10 cellular contexts compared by ENCODE assay signal in genomic region chr21:33261635-33262034, GRCh38. TPM values are rescaled to one million over a fixed set of nuclear protein-coding genes. Genes with fewer than 3 reads are reported as not detected.
DNase-seq lines count a peak whose midpoint lies in the region; ATAC-seq and TF ChIP-seq lines count a peak whose summit lies in the region.
"Had no signal": no experiment of that assay in that cellular context is flagged by ENCODE, and none has a peak within 500 bp of the region (broad histone marks: within the 10 kb centered on the region; RNA-seq: fewer than 3 reads in every experiment).

No MANE protein-coding gene starts in this region.

- no peak overlapping the region for H3K4me3 ChIP-seq in DND-41 (ENCODE audit: low read depth in 1 of 2, low read length in 2 of 2)
- no peak overlapping the region for H3K4me3 ChIP-seq in MM.1S (ENCODE audit: low read length)
- no peak overlapping the region for H3K4me3 ChIP-seq in naive thymus-derived CD4-positive, alpha-beta T cell (ENCODE audit: low read length)
- no peak overlapping the region for H3K4me3 ChIP-seq in sigmoid colon
- H3K4me3 ChIP-seq: pancreas had no signal

- H3K4me1 ChIP-seq in DND-41 (ENCODE audit: insufficient read depth, low read length) (peaks cover 43% of the 10 kb centered on the region), MM.1S (ENCODE audit: low read length) (peaks cover 13% of the 10 kb centered on the region), sigmoid colon (peaks cover 0 to 10% (median 3%) of the 10 kb centered on the region in 4 donors)
- H3K4me1 ChIP-seq in naive thymus-derived CD4-positive, alpha-beta T cell (ENCODE audit: control insufficient read depth in 2 of 2, insufficient read depth in 2 of 2, low read length in 2 of 2), result peaks cover 14 to 30% of the 10 kb centered on the region in 2 donors

- peaks cover 0 to 15% (median 3%) of the 10 kb centered on the region in 11 donors for H3K9me3 Mint-ChIP-seq in naive thymus-derived CD4-positive, alpha-beta T cell

- intact Hi-C loops in naive thymus-derived CD4-positive, alpha-beta T cell (cut with micrococcal nuclease), result loop anchor here in 1 of 2 donors (10.0 kb wide), 1 partner anchor 103 kb away; no protein-coding TSS in a partner anchor
- intact Hi-C loops in sigmoid colon (cut with DNase I), result no loop called here

- DNase-seq in DND-41 (peak; percentile 80), MM.1S (peak; percentile 74), amniotic epithelial cell (ENCODE audit: low read depth) (peak; percentile 86), kidney glomerular epithelial cell (lab: John Stamatoyannopoulos, UW) (no peak), KG1 (lab: John Stamatoyannopoulos, UW) (no peak), sigmoid colon (no peak)
- DNase-seq in naive thymus-derived CD4-positive, alpha-beta T cell, result no peak
- DNase-seq: SHP77 treated with DMSO at 0.1 percent for 48 hours had no signal

- H3K27me3 Mint-ChIP-seq in naive thymus-derived CD4-positive, alpha-beta T cell, result no peaks in the 10 kb centered on the region

- peak; percentile 71 for ATAC-seq in DND-41 (ENCODE audit: insufficient read depth, low read depth)
- ATAC-seq in naive thymus-derived CD4-positive, alpha-beta T cell, result no peak
- ATAC-seq in GM18868 (IDR thresholded peaks at IDR 0.05; ENCODE audit: unreplicated experiment), result no peak
- ATAC-seq: pancreas had no signal

- H3K27me3 ChIP-seq in DND-41 (ENCODE audit: insufficient read depth, low read length, poor library complexity), result no peaks in the 10 kb centered on the region
- H3K27me3 ChIP-seq in MM.1S (replicated peaks; ENCODE audit: insufficient read depth, low read length), result no peaks in the 10 kb centered on the region
- H3K27me3 ChIP-seq in naive thymus-derived CD4-positive, alpha-beta T cell (ENCODE audit: control insufficient read depth in 2 of 2, insufficient read depth in 2 of 2, low read length in 2 of 2), result no peaks in the 10 kb centered on the region
- no peaks in the 10 kb centered on the region for H3K27me3 ChIP-seq in sigmoid colon
- H3K27me3 ChIP-seq: pancreas had no signal

- 56 to 81% methylated on average over 3 of the region's 3 CpGs for WGBS in sigmoid colon, 2 donors

- H3K4me1 Mint-ChIP-seq in naive thymus-derived CD4-positive, alpha-beta T cell, result peaks cover 13 to 79% (median 46%) of the 10 kb centered on the region in 7 donors

- H3K36me3 Mint-ChIP-seq in naive thymus-derived CD4-positive, alpha-beta T cell, result peaks cover 9 to 44% (median 24%) of the 10 kb centered on the region in 5 donors

- H3K79me2 ChIP-seq in DND-41 (ENCODE audit: insufficient read depth, low read length) (peaks cover 33% of the 10 kb centered on the region), MM.1S (ENCODE audit: low read length) (peaks cover 39% of the 10 kb centered on the region)

- H4K20me1 ChIP-seq in DND-41 (ENCODE audit: insufficient read depth, low read length), result peaks cover 12% of the 10 kb centered on the region; the same call in 1 of the 2 replicates
- H4K20me1 ChIP-seq in MM.1S (ENCODE audit: insufficient read depth, low read length), result no peaks in the 10 kb centered on the region

- H3K9me2 ChIP-seq in MM.1S (replicated peaks; ENCODE audit: insufficient read depth, low read length), result no peaks in the 10 kb centered on the region

- peak in 1 of 4 donors; percentile 3 for TF ChIP-seq EP300 in sigmoid colon (IDR thresholded peaks at IDR 0.05)

- H2AFZ ChIP-seq in DND-41 (ENCODE audit: low read depth, low read length), result no peak overlapping the region
- H2AFZ ChIP-seq in MM.1S (ENCODE audit: low read length), result no peak overlapping the region

- H3F3A ChIP-seq in MM.1S (ENCODE audit: insufficient read depth, low read length), result peaks cover 35% of the 10 kb centered on the region

- CTCF ChIA-PET in naive thymus-derived CD4-positive, alpha-beta T cell (lab: Charles Lee), result interaction anchor here (0.9 to 1.5 kb wide), 3 partner anchors 10 to 183 kb away, joined by 3 to 5 read pairs (median 4); no protein-coding TSS in a partner anchor

- H3K36me3 ChIP-seq in DND-41 (ENCODE audit: insufficient read depth, low read length), result peaks cover 57% of the 10 kb centered on the region
- H3K36me3 ChIP-seq in MM.1S (replicated peaks; ENCODE audit: insufficient read depth, low read length), result peaks cover 10% of the 10 kb centered on the region; the same call in 1 of the 2 replicates
- H3K36me3 ChIP-seq in naive thymus-derived CD4-positive, alpha-beta T cell (ENCODE audit: control insufficient read depth in 2 of 3, insufficient read depth in 3 of 3, low read length in 3 of 3), result peaks cover 3 to 40% (median 6%) of the 10 kb centered on the region in 3 experiments
- peaks cover 0 to 30% (median 17%) of the 10 kb centered on the region in 4 donors for H3K36me3 ChIP-seq in sigmoid colon
- H3K36me3 ChIP-seq: pancreas had no signal

- H3K4me3 Mint-ChIP-seq in naive thymus-derived CD4-positive, alpha-beta T cell, result peak overlapping the region in 1 of 10 donors; percentile 34

- TF ChIP-seq CTCF in DND-41 (IDR thresholded peaks at IDR 0.05; ENCODE audit: borderline replicate concordance, extremely low read depth, low read length, poor library complexity, severe bottlenecking), result no peak
- TF ChIP-seq CTCF in MM.1S (IDR thresholded peaks at IDR 0.05; ENCODE audit: low read length), result no peak
- TF ChIP-seq CTCF in sigmoid colon (IDR thresholded peaks at IDR 0.05), result no peak

- H3K4me2 ChIP-seq in DND-41 (ENCODE audit: insufficient read depth, low read length) (no peak overlapping the region), MM.1S (ENCODE audit: low read depth, low read length) (peak overlapping the region; percentile 23; the same call in 1 of the 2 replicates)

- TF ChIP-seq POLR2A in sigmoid colon (IDR thresholded peaks at IDR 0.05), result no peak

- H3K27ac Mint-ChIP-seq in naive thymus-derived CD4-positive, alpha-beta T cell, result peak overlapping the region in 5 of 9 donors; percentile 8 to 85 (median 77)

- H3K27ac ChIP-seq in DND-41 (ENCODE audit: low read length) (peak overlapping the region; percentile 73; the same call in 1 of the 2 replicates), MM.1S (ENCODE audit: low read length) (peak overlapping the region; percentile 51; the same call in 1 of the 2 replicates), sigmoid colon (no peak overlapping the region)
- no peak overlapping the region for H3K27ac ChIP-seq in naive thymus-derived CD4-positive, alpha-beta T cell (ENCODE audit: low read depth, low read length)

- POLR2A ChIA-PET in naive thymus-derived CD4-positive, alpha-beta T cell (lab: Charles Lee), result interaction anchor here (0.6 to 2.6 kb wide), 8 partner anchors 17 to 63 kb away, joined by 3 to 8 read pairs (median 4); partner anchors contain the start of gene IFNAR1

- H3K9me3 ChIP-seq in DND-41 (ENCODE audit: insufficient read depth, low read length, severe bottlenecking) (no peaks in the 10 kb centered on the region), MM.1S (replicated peaks; ENCODE audit: insufficient read depth, low read length) (no peaks in the 10 kb centered on the region), sigmoid colon (no peaks in the 10 kb centered on the region)
- H3K9me3 ChIP-seq in naive thymus-derived CD4-positive, alpha-beta T cell (ENCODE audit: control insufficient read depth in 2 of 3, low read length in 3 of 3), result no peaks in the 10 kb centered on the region
- H3K9me3 ChIP-seq: pancreas had no signal

- peak overlapping the region; percentile 15; the same call in 1 of the 2 replicates for H3K9ac ChIP-seq in DND-41 (ENCODE audit: low read depth, low read length)
- H3K9ac ChIP-seq in MM.1S (ENCODE audit: low read length), result no peak overlapping the region

RNA-seq across cellular contexts. Expression of gene IL10RB, which starts 4.5 kb away (rescaled TPM):
- total RNA-seq in naive thymus-derived CD4-positive, alpha-beta T cell, result 10 to 100 TPM; 17.6 to 35.0 (median 27.2) TPM
- 10 to 100 TPM; 47.2 to 51.4 TPM for polyA plus RNA-seq in naive thymus-derived CD4-positive, alpha-beta T cell
- 10 to 100 TPM; 15.0 to 26.2 (median 23.6) TPM for total RNA-seq in sigmoid colon
- polyA plus RNA-seq in sigmoid colon, result 10 to 100 TPM; 30.0 to 66.8 (median 34.4) TPM

RNA-seq across cellular contexts. Expression of gene IFNAR2, which starts 31.9 kb away (rescaled TPM):
- 10 to 100 TPM; 44.9 to 85.8 (median 60.8) TPM for total RNA-seq in naive thymus-derived CD4-positive, alpha-beta T cell
- 10 to 100 TPM; 77.3 to 90.2 TPM for polyA plus RNA-seq in naive thymus-derived CD4-positive, alpha-beta T cell
- 10 to 100 TPM in 3 of 4 donors, 1 to 10 TPM in 1; 7.6 to 19.0 (median 12.2) TPM for total RNA-seq in sigmoid colon
- polyA plus RNA-seq in sigmoid colon, result 10 to 100 TPM in 1 of 3 donors, 1 to 10 TPM in 2; 6.6 to 15.2 (median 7.9) TPM

Comparison
In these comparisons a context has a peak if more than half of its experiments do, and no peak if none do; other contexts are left out.
1. DNase-seq: peak in DND-41 (single experiment), MM.1S (single experiment) and amniotic epithelial cell (single experiment); none in naive thymus-derived CD4-positive, alpha-beta T cell (0 of 9), kidney glomerular epithelial cell (single experiment), KG1 (single experiment) and sigmoid colon (single experiment).
2. H3K27ac ChIP-seq: peak in DND-41 (single experiment) and MM.1S (single experiment); none in naive thymus-derived CD4-positive, alpha-beta T cell (single experiment) and sigmoid colon (0 of 4).